ENCODE assay signal across 2 cellular contexts in genomic region chr9:129666575-129666974, GRCh38.
TF ChIP-seq lines count a peak whose summit lies in the region.

No MANE protein-coding gene starts in this region.

TF ChIP-seq in SK-N-SH, 30 proteins besides CTCF, POLR2A, EP300 and RAD21 (continued from another document):
- TF ChIP-seq YY1 (IDR thresholded peaks at IDR 0.05; ENCODE audit: low read depth) (no peak), GATA2 (CRISPR knock-in tag; IDR thresholded peaks at IDR 0.05) (no peak), IRF3 (IDR thresholded peaks at IDR 0.05; ENCODE audit: low read depth, low read length) (no peak)

TF ChIP-seq in SK-N-SH treated with all-trans-retinoic acid at 6 μM for 48 hours, 23 proteins besides CTCF, POLR2A, EP300 and RAD21 (continued from another document):
- no peak for TF ChIP-seq CSRNP3 (CRISPR knock-in tag; IDR thresholded peaks at IDR 0.05)
- TF ChIP-seq ZFP30 (CRISPR knock-in tag; IDR thresholded peaks at IDR 0.05) = no peak
- TF ChIP-seq RARB (CRISPR knock-in tag; IDR thresholded peaks at IDR 0.05) = no peak
- no peak for TF ChIP-seq OSR1 (CRISPR knock-in tag; IDR thresholded peaks at IDR 0.05)
- TF ChIP-seq ARNTL (CRISPR knock-in tag; IDR thresholded peaks at IDR 0.05; ENCODE audit: borderline replicate concordance, low read depth) = no peak
- TF ChIP-seq ESRRG (CRISPR knock-in tag; IDR thresholded peaks at IDR 0.05) = no peak
- TF ChIP-seq ZNF565 (CRISPR knock-in tag; conservative IDR thresholded peaks at IDR 0.05; ENCODE audit: low read depth) = no peak
- no peak for TF ChIP-seq PPARA (CRISPR knock-in tag; IDR thresholded peaks at IDR 0.05; ENCODE audit: borderline replicate concordance)
- TF ChIP-seq CREB5 (CRISPR knock-in tag; IDR thresholded peaks at IDR 0.05; ENCODE audit: low read depth) = no peak
- no peak for TF ChIP-seq CSDC2 (CRISPR knock-in tag; IDR thresholded peaks at IDR 0.05)
